In genomic region chr9:33133186-33133585, GRCh38 we compare ENCODE assay signal across 13 cellular contexts. TPM values are rescaled to one million over a fixed set of nuclear protein-coding genes. Genes with fewer than 3 reads are reported as not detected.
DNase-seq lines count a peak whose midpoint lies in the region; TF ChIP-seq lines count a peak whose summit lies in the region.
"Had no signal": no experiment of that assay in that cellular context is flagged by ENCODE, and none has a peak within 500 bp of the region (broad histone marks: within the 10 kb centered on the region; RNA-seq: fewer than 3 reads in every experiment).

No MANE protein-coding gene starts in this region.

- no peak overlapping the region for H3K27ac Mint-ChIP-seq in progenitor cell of endocrine pancreas

- H3K9me3 Mint-ChIP-seq in progenitor cell of endocrine pancreas (ENCODE audit: low read depth), result no peaks in the 10 kb centered on the region
- H3K9me3 Mint-ChIP-seq: type B pancreatic cell had no signal

- no peaks in the 10 kb centered on the region for H3K9me3 ChIP-seq in ovary

- TF ChIP-seq EP300 in ovary (IDR thresholded peaks at IDR 0.05), result no peak

- no peaks in the 10 kb centered on the region for H3K27me3 Mint-ChIP-seq in progenitor cell of endocrine pancreas
- H3K27me3 Mint-ChIP-seq: type B pancreatic cell had no signal

- peaks cover 18% of the 10 kb centered on the region for H3K4me1 ChIP-seq in ovary (ENCODE audit: insufficient read depth)

- H3K36me3 Mint-ChIP-seq in progenitor cell of endocrine pancreas (ENCODE audit: insufficient read depth), result peaks cover 12% of the 10 kb centered on the region

- H3K27me3 ChIP-seq in H7 (ENCODE audit: control insufficient read depth, insufficient read depth, low read length), result no peaks in the 10 kb centered on the region
- no peaks in the 10 kb centered on the region for H3K27me3 ChIP-seq in ovary

- H3K4me3 Mint-ChIP-seq in progenitor cell of endocrine pancreas (ENCODE audit: low read depth), result no peak overlapping the region
- H3K4me3 Mint-ChIP-seq: type B pancreatic cell had no signal

- no peak overlapping the region for H3K27ac ChIP-seq in ovary
- H3K27ac ChIP-seq: parathyroid adenoma had no signal

- H3K4me1 Mint-ChIP-seq in progenitor cell of endocrine pancreas (ENCODE audit: low read depth), result peaks cover 28% of the 10 kb centered on the region

- TF ChIP-seq POLR2A in lower leg skin (IDR thresholded peaks at IDR 0.05), result no peak
- no peak for TF ChIP-seq POLR2A in ovary (IDR thresholded peaks at IDR 0.05)

- intact Hi-C loops in lower leg skin (cut with DNase I; ENCODE audit: low total_unique reads), result no loop called here
- intact Hi-C loops in ovary (cut with DNase I), result no loop called here

- TF ChIP-seq CTCF in lower leg skin (IDR thresholded peaks at IDR 0.05) (no peak), ovary (IDR thresholded peaks at IDR 0.05) (no peak), progenitor cell of endocrine pancreas (IDR thresholded peaks at IDR 0.05; ENCODE audit: unreplicated experiment) (no peak)

- H3K36me3 ChIP-seq in H7 (replicated peaks; ENCODE audit: control insufficient read depth, insufficient read depth, low read length) (0 out of 2 replicates have a peak, but pooled peaks cover 1% of the 10 kb centered on the region), ovary (no peaks in the 10 kb centered on the region)

- DNase-seq in A172 (ENCODE audit: low spot score) (peak; percentile 90), H7 (peak; percentile 3), SHP77 treated with DMSO at 0.1 percent for 48 hours (lab: John Stamatoyannopoulos, UW) (peak; percentile 32), lower leg skin (ENCODE audit: low spot score in 2 of 2) (peak; percentile 55 to 59), ovary (no peak), progenitor cell of endocrine pancreas (ENCODE audit: low spot score, unreplicated experiment) (no peak)
- no peak for DNase-seq in effector CD8-positive, alpha-beta T cell (lab: John Stamatoyannopoulos, UW)
- no peak for DNase-seq in activated CD4-positive, alpha-beta T cell treated with anti-CD3 and anti-CD28 coated beads, Interleukin-2, amount 50 U/mL, for 48 hours
- DNase-seq: DMS79, NCI-H446, T-helper 9 cell had no signal

- H3K4me3 ChIP-seq in H7 (ENCODE audit: insufficient read depth, low read depth, low read length) (no peak overlapping the region), lower leg skin (ENCODE audit: low read depth, poor library complexity, severe bottlenecking) (no peak overlapping the region), ovary (no peak overlapping the region)

- 43 to 62% methylated on average over 7 of the region's 7 CpGs for WGBS in lower leg skin, 2 donors
- WGBS in ovary, 3 donors, result 88 to 92% (median 91%) methylated on average over 7 of the region's 7 CpGs

RNA-seq across cellular contexts. Expression of gene B4GALT1, which starts 34.0 kb away (rescaled TPM):
- 15.2 and 19.8 TPM in 2 replicates for total RNA-seq in A172 (2014; rRNA removed; shearing (Covaris generic))
- 5.5 and 6.7 TPM in 2 replicates for total RNA-seq in H7 (2014; rRNA removed; shearing (Covaris generic))
- total RNA-seq in lower leg skin (10 to 100 TPM; 40.9 to 59.6 (median 46.3) TPM), ovary (100 to 1,000 TPM in 3 of 7 donors, 10 to 100 TPM in 4; 77.9 to 226 (median 88.3) TPM), progenitor cell of endocrine pancreas (49.9 and 53.1 TPM in 2 replicates)
- polyA plus RNA-seq in ovary, result 100 to 1,000 TPM in 1 of 2 donors, 10 to 100 TPM in 1; 35.8 to 120 TPM

RNA-seq across cellular contexts. Expression of gene SMU1, which starts 56.7 kb away (rescaled TPM):
- 22.9 and 25.0 TPM in 2 replicates for total RNA-seq in A172 (2014; rRNA removed; shearing (Covaris generic))
- 30.4 and 33.7 TPM in 2 replicates for total RNA-seq in H7 (2014; rRNA removed; shearing (Covaris generic))
- total RNA-seq in lower leg skin (10 to 100 TPM; 14.7 to 17.5 (median 15.7) TPM), ovary (10 to 100 TPM; 14.9 to 28.6 (median 25.6) TPM), progenitor cell of endocrine pancreas (25.2 and 25.4 TPM in 2 replicates)
- polyA plus RNA-seq in ovary, result 10 to 100 TPM; 12.2 to 22.3 TPM

Comparison
In these comparisons a context has a peak if more than half of its experiments do, and no peak if none do; other contexts are left out.
1. DNase-seq: peak in A172 (single experiment), H7 (single experiment), SHP77 treated with DMSO at 0.1 percent for 48 hours (single experiment) and lower leg skin (2 of 2); none in effector CD8-positive, alpha-beta T cell (single experiment), ovary (0 of 5), progenitor cell of endocrine pancreas (single experiment) and activated CD4-positive, alpha-beta T cell treated with anti-CD3 and anti-CD28 coated beads, Interleukin-2, amount 50 U/mL, for 48 hours (0 of 2).